8 cellular contexts compared by ENCODE assay signal in genomic region chr15:82263350-82263749, GRCh38. TPM values are rescaled to one million over a fixed set of nuclear protein-coding genes. Genes with fewer than 3 reads are reported as not detected.
A peak's percentile ranks its signal among the peaks of the same experiment; 100 is the strongest.
DNase-seq lines count a peak whose midpoint lies in the region; ATAC-seq and TF ChIP-seq lines count a peak whose summit lies in the region.

No MANE protein-coding gene starts in this region.

- no peaks in the 10 kb centered on the region for H3K9me3 ChIP-seq in skeletal muscle tissue (ENCODE audit: control insufficient read depth in 3 of 3, low read length in 3 of 3)

- no peaks in the 10 kb centered on the region for H3K27me3 Mint-ChIP-seq in activated T-cell treated with anti-CD3 and anti-CD28 coated beads, Interleukin-2, amount 50 U/mL, for 72 hours (ENCODE audit: low read depth)

- peak overlapping the region in 1 of 3 donors; percentile 87 for H3K9ac ChIP-seq in skeletal muscle tissue (ENCODE audit: low read depth in 1 of 3, low read length in 3 of 3)

- TF ChIP-seq CTCF in fibroblast of the aortic adventitia (IDR thresholded peaks at IDR 0.05; ENCODE audit: insufficient read depth, low read length): no peak

- no peak overlapping the region for H3K27ac Mint-ChIP-seq in activated T-cell treated with anti-CD3 and anti-CD28 coated beads, Interleukin-2, amount 50 U/mL, for 72 hours

- no peaks in the 10 kb centered on the region for H3K9me3 Mint-ChIP-seq in activated T-cell treated with anti-CD3 and anti-CD28 coated beads, Interleukin-2, amount 50 U/mL, for 72 hours

- peaks cover 7 to 11% (median 10%) of the 10 kb centered on the region in 3 donors for H3K4me1 ChIP-seq in skeletal muscle tissue (ENCODE audit: control insufficient read depth in 3 of 3, insufficient read depth in 3 of 3, low read length in 3 of 3)

- H3K36me3 Mint-ChIP-seq in activated T-cell treated with anti-CD3 and anti-CD28 coated beads, Interleukin-2, amount 50 U/mL, for 72 hours (ENCODE audit: insufficient read depth in 2 of 2): peaks cover 2 to 5% of the 10 kb centered on the region in 2 donors

- H3K27ac ChIP-seq in skeletal muscle tissue (ENCODE audit: low read depth, low read length): no peak overlapping the region

- H3K27me3 ChIP-seq in skeletal muscle tissue (ENCODE audit: control insufficient read depth in 3 of 3, insufficient read depth in 3 of 3, low read length in 3 of 3): no peaks in the 10 kb centered on the region

- peaks cover 9% of the 10 kb centered on the region for H3K4me1 Mint-ChIP-seq in activated T-cell treated with anti-CD3 and anti-CD28 coated beads, Interleukin-2, amount 50 U/mL, for 72 hours (ENCODE audit: low read depth)

- H3K36me3 ChIP-seq in skeletal muscle tissue (ENCODE audit: control insufficient read depth in 3 of 3, insufficient read depth in 3 of 3, low read length in 3 of 3): peaks cover 0 to 12% (median 6%) of the 10 kb centered on the region in 3 donors

- H3K4me3 ChIP-seq in fibroblast of the aortic adventitia (ENCODE audit: low read depth, low read length) (peak overlapping the region; percentile 81), skeletal muscle tissue (ENCODE audit: low read length in 3 of 3) (peak overlapping the region; percentile 84 to 89 (median 84))

- DNase-seq in activated T-cell treated with anti-CD3 and anti-CD28 coated beads, Interleukin-2, amount 50 U/mL, for 72 hours: no peak
- DNase-seq in activated T-cell treated with anti-CD3 and anti-CD28 coated beads, Interleukin-2, amount 50 U/mL, for 48 hours: no peak
- peak; percentile 72 to 83 for DNase-seq in SHP77 (lab: John Stamatoyannopoulos, UW)
- DNase-seq in fibroblast of the aortic adventitia (ENCODE audit: low read depth): no peak
- no peak for DNase-seq in NCI-H446 (lab: John Stamatoyannopoulos, UW)

- H3K4me3 Mint-ChIP-seq in activated T-cell treated with anti-CD3 and anti-CD28 coated beads, Interleukin-2, amount 50 U/mL, for 72 hours: peak overlapping the region; percentile 83 to 91

- no peak for ATAC-seq in activated T-cell treated with anti-CD3 and anti-CD28 coated beads, Interleukin-2, amount 50 U/mL, for 72 hours (replicated peaks in 1 of 2)
- ATAC-seq in HG02884 (IDR thresholded peaks at IDR 0.05; ENCODE audit: unreplicated experiment) (no peak), HG02885 (IDR thresholded peaks at IDR 0.05; ENCODE audit: poor library complexity, unreplicated experiment) (no peak)

RNA-seq across cellular contexts. Expression of gene SAXO2, which starts 0.7 kb away (rescaled TPM):
- 1 to 10 TPM; 1.1 to 1.2 TPM for total RNA-seq in activated T-cell treated with anti-CD3 and anti-CD28 coated beads, Interleukin-2, amount 50 U/mL, for 72 hours
- total RNA-seq in fibroblast of the aortic adventitia (ENCODE audit: low replicate concordance) (0.25 and 1.4 TPM in 2 replicates), skeletal muscle tissue (0.52 TPM)

RNA-seq across cellular contexts. Expression of gene EFL1, which starts 0.8 kb away (rescaled TPM):
- total RNA-seq in activated T-cell treated with anti-CD3 and anti-CD28 coated beads, Interleukin-2, amount 50 U/mL, for 72 hours: 10 to 100 TPM; 26.7 to 26.9 TPM
- total RNA-seq in fibroblast of the aortic adventitia (ENCODE audit: low replicate concordance): 18.6 and 36.7 TPM in 2 replicates
- total RNA-seq in skeletal muscle tissue: 20.9 TPM

Comparison
In these comparisons a context has a peak if more than half of its experiments do, and no peak if none do; other contexts are left out.
1. DNase-seq: peak in SHP77 (2 of 2); none in activated T-cell treated with anti-CD3 and anti-CD28 coated beads, Interleukin-2, amount 50 U/mL, for 72 hours (0 of 2), activated T-cell treated with anti-CD3 and anti-CD28 coated beads, Interleukin-2, amount 50 U/mL, for 48 hours (0 of 2), fibroblast of the aortic adventitia (single experiment) and NCI-H446 (0 of 2).